Comparison of ENCODE assay signal across 24 cellular contexts in genomic region chr2:109384308-109385271, GRCh38.
A peak's percentile ranks its signal among the peaks of the same experiment; 100 is the strongest.
DNase-seq lines count a peak whose midpoint lies in the region; ATAC-seq, FAIRE-seq and TF ChIP-seq lines count a peak whose summit lies in the region.
"Had no signal": no experiment of that assay in that cellular context is flagged by ENCODE, and none has a peak within 500 bp of the region (broad histone marks: within the 10 kb centered on the region; RNA-seq: fewer than 3 reads in every experiment).

No MANE protein-coding gene starts in this region.

- H3K4me1 ChIP-seq in right atrium auricular region (peaks cover 0 to 30% of the 10 kb centered on the region in 2 donors), endothelial cell of umbilical vein (ENCODE audit: control insufficient read depth, extremely low read depth, insufficient read depth, low read length) (no peaks in the 10 kb centered on the region), right lobe of liver (no peaks in the 10 kb centered on the region), upper lobe of right lung (peaks cover 15% of the 10 kb centered on the region), testis (peaks cover 22% of the 10 kb centered on the region)
- H3K4me1 ChIP-seq: Caco-2, prostate gland had no signal

- BruUV-seq in endothelial cell of umbilical vein (replicated peaks; lab: Mats Ljungman, UMichigan) = no TSS peak

- H3K27me3 ChIP-seq in right atrium auricular region (no peaks in the 10 kb centered on the region), endothelial cell of umbilical vein (ENCODE audit: control insufficient read depth in 2 of 2, insufficient read depth in 2 of 2, low read length in 2 of 2) (no peaks in the 10 kb centered on the region), right lobe of liver (no peaks in the 10 kb centered on the region), upper lobe of right lung (no peaks in the 10 kb centered on the region), testis (no peaks in the 10 kb centered on the region)
- H3K27me3 ChIP-seq: esophagus squamous epithelium, gastrocnemius medialis had no signal

- H3K9ac ChIP-seq in endothelial cell of umbilical vein (replicated peaks; ENCODE audit: extremely low read depth, insufficient read depth, low read length) = no peak overlapping the region
- H3K9ac ChIP-seq: SK-N-SH had no signal

- no peak for ATAC-seq in Right ventricle myocardium inferior
- ATAC-seq in right lobe of liver = peak; percentile 26 to 56 (median 42)
- no peak for ATAC-seq in upper lobe of right lung
- ATAC-seq in HG03565 (IDR thresholded peaks at IDR 0.05; ENCODE audit: unreplicated experiment) = no peak
- ATAC-seq: gastrocnemius medialis had no signal

- no peak overlapping the region for H3K27ac ChIP-seq in right atrium auricular region
- no peak overlapping the region for H3K27ac ChIP-seq in endothelial cell of umbilical vein (ENCODE audit: insufficient read depth, low read depth, low read length)
- H3K27ac ChIP-seq in right lobe of liver = no peak overlapping the region
- no peak overlapping the region for H3K27ac ChIP-seq in upper lobe of right lung
- H3K27ac ChIP-seq in testis = no peak overlapping the region
- H3K27ac ChIP-seq: esophagus squamous epithelium, gastrocnemius medialis, prostate gland, skin epidermis had no signal

- H3K36me3 ChIP-seq in right atrium auricular region (no peaks in the 10 kb centered on the region), endothelial cell of umbilical vein (ENCODE audit: control insufficient read depth in 2 of 2, extremely low read depth in 1 of 2, insufficient read depth in 2 of 2, low read length in 2 of 2) (no peaks in the 10 kb centered on the region), right lobe of liver (no peaks in the 10 kb centered on the region), upper lobe of right lung (no peaks in the 10 kb centered on the region), testis (ENCODE audit: low read depth, missing control alignments) (no peaks in the 10 kb centered on the region)
- H3K36me3 ChIP-seq: esophagus squamous epithelium, gastrocnemius medialis, prostate gland had no signal

- H3K9me3 ChIP-seq in right atrium auricular region = no peaks in the 10 kb centered on the region
- no peaks in the 10 kb centered on the region for H3K9me3 ChIP-seq in endothelial cell of umbilical vein (replicated peaks; ENCODE audit: control insufficient read depth, insufficient read depth, low read length)
- no peaks in the 10 kb centered on the region for H3K9me3 ChIP-seq in right lobe of liver
- H3K9me3 ChIP-seq in upper lobe of right lung = no peaks in the 10 kb centered on the region
- H3K9me3 ChIP-seq in testis = no peaks in the 10 kb centered on the region
- H3K9me3 ChIP-seq: Caco-2, esophagus squamous epithelium, gastrocnemius medialis, prostate gland, SK-N-SH had no signal

- no peaks in the 10 kb centered on the region for H3K79me2 ChIP-seq in endothelial cell of umbilical vein (ENCODE audit: control insufficient read depth, insufficient read depth, low read length)

- H3K4me3 ChIP-seq in right atrium auricular region (no peak overlapping the region), endothelial cell of umbilical vein (replicated peaks in 1 of 3; ENCODE audit: insufficient read depth in 1 of 3, low read depth in 1 of 3, low read length in 3 of 3) (no peak overlapping the region), right lobe of liver (no peak overlapping the region), upper lobe of right lung (no peak overlapping the region), testis (no peak overlapping the region)
- H3K4me3 ChIP-seq: esophagus squamous epithelium, gastrocnemius medialis, prostate gland, skin epidermis had no signal

- intact Hi-C loops in Right ventricle myocardium inferior (cut with DNase I) = loop anchor here (5.0 kb wide), 4 partner anchors 53 to 257 kb away; partner anchors contain the start of gene SH3RF3
- intact Hi-C loops in endothelial cell of umbilical vein (cut with micrococcal nuclease) = loop anchor here (5.0 kb wide), 1 partner anchor 37 kb away; no protein-coding TSS in a partner anchor
- intact Hi-C loops in right lobe of liver (cut with DNase I) = no loop called here
- intact Hi-C loops in upper lobe of right lung (cut with DNase I) = no loop called here
- intact Hi-C loops in testis (cut with DNase I; ENCODE audit: low total_unique reads) = no loop called here

- no peaks in the 10 kb centered on the region for H3K9me1 ChIP-seq in endothelial cell of umbilical vein (replicated peaks; ENCODE audit: control insufficient read depth, extremely low read depth, insufficient read depth, low read length)

- FAIRE-seq in endothelial cell of umbilical vein (lab: Jason Lieb, UNC) = no peak
- FAIRE-seq: GM12891, keratinocyte had no signal

- dilution Hi-C loops in endothelial cell of umbilical vein (cut with MboI; ENCODE audit: extremely low pct_ligation_motif_present, low sequenced_read_pairs) = no loop called here

- POLR2A ChIA-PET in endothelial cell of umbilical vein (lab: Charles Lee) = no interaction called here

- 40% methylated on average over 6 of the region's 18 CpGs for WGBS in right lobe of liver (ENCODE audit: insufficient coverage, low coverage, low lambda C conversion rate, missing lambda C conversion rate)
- 66 to 79% methylated on average over 16 to 18 of the region's 18 CpGs for WGBS in testis, 2 donors

- no peak overlapping the region for H2AFZ ChIP-seq in endothelial cell of umbilical vein (ENCODE audit: low read depth, low read length)

- no peak for TF ChIP-seq POLR2A in endothelial cell of umbilical vein (IDR thresholded peaks at IDR 0.05; ENCODE audit: low read depth, low read length)
- no peak for TF ChIP-seq POLR2A in right lobe of liver (IDR thresholded peaks at IDR 0.05)
- no peak for TF ChIP-seq POLR2A in testis (IDR thresholded peaks at IDR 0.05)

- no peak for TF ChIP-seq CTCF in right atrium auricular region (IDR thresholded peaks at IDR 0.05)
- TF ChIP-seq CTCF in endothelial cell of umbilical vein (IDR thresholded peaks at IDR 0.05; ENCODE audit: extremely low read depth in 1 of 2, insufficient read depth in 1 of 2, low read depth in 1 of 2, low read length in 2 of 2) = no peak
- TF ChIP-seq CTCF in right lobe of liver (IDR thresholded peaks at IDR 0.05) = no peak
- TF ChIP-seq CTCF in upper lobe of right lung (IDR thresholded peaks at IDR 0.05) = no peak
- no peak for TF ChIP-seq CTCF in testis (IDR thresholded peaks at IDR 0.05)

- no peaks in the 10 kb centered on the region for H4K20me1 ChIP-seq in endothelial cell of umbilical vein (replicated peaks; ENCODE audit: control insufficient read depth, extremely low read depth, insufficient read depth, low read length)

- CTCF ChIA-PET in endothelial cell of umbilical vein (lab: Charles Lee) = no interaction called here

- H3K4me2 ChIP-seq in endothelial cell of umbilical vein (ENCODE audit: insufficient read depth, low read length) = no peak overlapping the region
- H3K4me2 ChIP-seq: SK-N-SH had no signal

- peak; percentile 40 for DNase-seq in Right ventricle myocardium inferior (ENCODE audit: missing footprints)
- no peak for DNase-seq in right atrium auricular region (ENCODE audit: low spot score)
- DNase-seq in endothelial cell of umbilical vein (ENCODE audit: low read depth, low spot score) = peak; percentile 15
- DNase-seq in right lobe of liver = peak in 1 of 3 donors; percentile 50
- peak; percentile 57 for DNase-seq in upper lobe of right lung
- no peak for DNase-seq in testis
- no peak for DNase-seq in HK-2 (ENCODE audit: unreplicated experiment)
- DNase-seq: activated CD4-positive, alpha-beta T cell treated with anti-CD3 and anti-CD28 coated beads, Interleukin-2, amount 10 ng/mL, durations not matched to agents 7 days and 5 days; esophagus squamous epithelium; mammary epithelial cell; NCI-H1048; NCI-H1694 treated with DMSO at 0.1 percent for 48 hours; NCI-H748 treated with DMSO at 0.1 percent for 48 hours; RPMI8226; SK-N-SH; stimulated activated CD4-positive, alpha-beta T cell treated with anti-CD3 and anti-CD28 coated beads, Interleukin-1b, Interleukin-23, amount 100 ng/mL, for 48 hours; substantia nigra had no signal

TF ChIP-seq in endothelial cell of umbilical vein, 7 proteins besides CTCF, POLR2A, EP300 and RAD21:
- TF ChIP-seq MYC (IDR thresholded peaks at IDR 0.05; ENCODE audit: low read depth, low read length) = no peak
- TF ChIP-seq EZH2 (IDR thresholded peaks at IDR 0.05; ENCODE audit: borderline replicate concordance, low read depth, low read length, severe bottlenecking) = no peak
- TF ChIP-seq GATA2 (IDR thresholded peaks at IDR 0.05; ENCODE audit: insufficient read depth, insufficient read length, low read depth, low read length) = no peak
- no peak for TF ChIP-seq FOS (IDR thresholded peaks at IDR 0.05; ENCODE audit: borderline replicate concordance, insufficient read depth, low read length)
- TF ChIP-seq MAX (IDR thresholded peaks at IDR 0.05; ENCODE audit: insufficient read depth, insufficient read length) = no peak
- no peak for TF ChIP-seq POLR2AphosphoS5 (IDR thresholded peaks at IDR 0.05; ENCODE audit: insufficient read depth, low read depth, low read length)
- no peak for TF ChIP-seq JUN (IDR thresholded peaks at IDR 0.05; ENCODE audit: borderline replicate concordance, insufficient read depth, insufficient read length, low read depth)

Comparison
In these comparisons a context has a peak if more than half of its experiments do, and no peak if none do; other contexts are left out.
1. DNase-seq: peak in Right ventricle myocardium inferior (single experiment), endothelial cell of umbilical vein (single experiment) and upper lobe of right lung (single experiment); none in right atrium auricular region (single experiment), testis (single experiment) and HK-2 (single experiment).
2. ATAC-seq: peak in right lobe of liver (4 of 4); none in Right ventricle myocardium inferior (single experiment), upper lobe of right lung (single experiment) and HG03565 (single experiment).
3. intact Hi-C loops: an anchor here in Right ventricle myocardium inferior (5.0 kb wide) and endothelial cell of umbilical vein (5.0 kb wide); none called in right lobe of liver, upper lobe of right lung and testis.